10 cellular contexts compared by ENCODE assay signal in the genomic region with DNA sequence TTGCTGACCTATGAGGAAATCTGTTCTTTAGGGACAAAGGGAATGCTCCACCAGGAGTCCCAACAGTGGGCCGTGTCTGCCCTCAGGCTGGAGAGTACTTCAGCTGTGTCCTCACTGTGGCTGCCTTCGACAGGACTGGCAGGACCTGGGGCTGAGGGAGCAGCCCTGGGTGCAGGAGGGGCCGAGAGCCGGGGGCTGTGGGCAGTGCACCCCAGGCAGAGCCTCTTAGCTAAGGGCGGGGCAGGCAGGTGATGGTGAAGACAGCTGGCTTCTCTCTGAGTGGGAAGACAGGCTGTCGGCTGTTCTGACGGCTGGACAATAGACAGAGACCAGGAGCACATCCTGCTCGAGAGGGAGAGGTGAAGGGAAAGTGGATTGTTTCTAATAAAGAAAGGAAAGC.
DNase-seq lines count a peak whose midpoint lies in the region; ATAC-seq and TF ChIP-seq lines count a peak whose summit lies in the region.
"Had no signal": no experiment of that assay in that cellular context is flagged by ENCODE, and none has a peak within 500 bp of the region (broad histone marks: within the 10 kb centered on the region; RNA-seq: fewer than 3 reads in every experiment).

No MANE protein-coding gene starts in this region.

- H3K9me3 Mint-ChIP-seq in CD14-positive monocyte, result no peaks in the 10 kb centered on the region
- H3K9me3 Mint-ChIP-seq in chondrocyte (ENCODE audit: low read depth), result no peaks in the 10 kb centered on the region
- H3K9me3 Mint-ChIP-seq in neural crest cell, result no peaks in the 10 kb centered on the region

- intact Hi-C loops in CD14-positive monocyte (cut with micrococcal nuclease), result loop anchor here in 1 of 2 donors (5.0 kb wide), 1 partner anchor 37 kb away; no protein-coding TSS in a partner anchor

- H3K27ac ChIP-seq in Karpas-422 (ENCODE audit: low read length), result no peak overlapping the region

- H3K36me3 Mint-ChIP-seq in CD14-positive monocyte (peaks cover 64 to 82% of the 10 kb centered on the region in 2 donors), chondrocyte (ENCODE audit: low read depth) (peaks cover 7% of the 10 kb centered on the region), neural crest cell (ENCODE audit: low read depth) (no peaks in the 10 kb centered on the region)

- peak overlapping the region; percentile 26; the same call in 1 of the 2 replicates for H3K4me3 ChIP-seq in Karpas-422 (ENCODE audit: low read length)

- H3K27me3 ChIP-seq in Karpas-422 (ENCODE audit: low read length), result no peaks in the 10 kb centered on the region

- TF ChIP-seq CTCF in CD14-positive monocyte (IDR thresholded peaks at IDR 0.05), result no peak
- no peak for TF ChIP-seq CTCF in chondrocyte (IDR thresholded peaks at IDR 0.05)
- TF ChIP-seq CTCF in neural crest cell (conservative IDR thresholded peaks at IDR 0.05), result no peak

- H3K4me1 ChIP-seq in Karpas-422 (ENCODE audit: low read length), result no peaks in the 10 kb centered on the region

- H3K9me3 ChIP-seq in Karpas-422 (ENCODE audit: low read length), result no peaks in the 10 kb centered on the region

- no peaks in the 10 kb centered on the region for H4K20me1 ChIP-seq in Karpas-422 (ENCODE audit: insufficient read depth, low read depth, low read length)

- DNase-seq in CD14-positive monocyte (ENCODE audit: low spot score) (no peak), Karpas-422 (peak; percentile 75), chondrocyte (ENCODE audit: low spot score) (peak; percentile 78), neural crest cell (ENCODE audit: low read depth, low spot score) (no peak), SIG-M5 treated with dmso at 0.1 percent for 504 hours (lab: John Stamatoyannopoulos, UW; ENCODE audit: unreplicated experiment) (no peak)
- DNase-seq: NCI-H226, occipital lobe had no signal

- H3K9me2 ChIP-seq in Karpas-422 (replicated peaks; ENCODE audit: insufficient read depth, low read length), result no peaks in the 10 kb centered on the region

- H3K4me3 Mint-ChIP-seq in CD14-positive monocyte (no peak overlapping the region), chondrocyte (ENCODE audit: unreplicated experiment) (no peak overlapping the region), neural crest cell (peak overlapping the region; percentile 20)

- ATAC-seq in GM21360 (IDR thresholded peaks at IDR 0.05; ENCODE audit: unreplicated experiment) (no peak), HG02571 (IDR thresholded peaks at IDR 0.05; ENCODE audit: unreplicated experiment) (no peak)
- ATAC-seq: SK-N-SH treated with all-trans-retinoic acid at 6 μM for 48 hours had no signal

- H3K4me1 Mint-ChIP-seq in CD14-positive monocyte (peaks cover 39% of the 10 kb centered on the region), chondrocyte (ENCODE audit: low read depth) (peaks cover 8% of the 10 kb centered on the region), neural crest cell (peaks cover 16% of the 10 kb centered on the region)

- H3K27ac Mint-ChIP-seq in CD14-positive monocyte (peak overlapping the region in 4 of 7 donors; percentile 13 to 81 (median 67)), chondrocyte (ENCODE audit: unreplicated experiment) (no peak overlapping the region), neural crest cell (ENCODE audit: unreplicated experiment) (peak overlapping the region; percentile 91)

- no peaks in the 10 kb centered on the region for H3K27me3 Mint-ChIP-seq in CD14-positive monocyte (ENCODE audit: low read depth in 3 of 3)
- no peaks in the 10 kb centered on the region for H3K27me3 Mint-ChIP-seq in chondrocyte (ENCODE audit: low read depth)
- H3K27me3 Mint-ChIP-seq in neural crest cell (ENCODE audit: low read depth), result no peaks in the 10 kb centered on the region

- no peak overlapping the region for H3K4me2 ChIP-seq in Karpas-422 (ENCODE audit: low read depth, low read length, poor library complexity, severe bottlenecking)

- H3K79me2 ChIP-seq in Karpas-422 (ENCODE audit: low read length), result peaks cover 4% of the 10 kb centered on the region; the same call in 1 of the 2 replicates

- peak overlapping the region; percentile 66 for H3K9ac ChIP-seq in Karpas-422 (ENCODE audit: low read length)

- no peak overlapping the region for H2AFZ ChIP-seq in Karpas-422 (ENCODE audit: low read length)

- peaks cover 48% of the 10 kb centered on the region for H3K36me3 ChIP-seq in Karpas-422 (ENCODE audit: insufficient read depth, low read length)

Comparison
In these comparisons a context has a peak if more than half of its experiments do, and no peak if none do; other contexts are left out.
1. DNase-seq: peak in Karpas-422 (single experiment) and chondrocyte (single experiment); none in CD14-positive monocyte (single experiment), neural crest cell (single experiment) and SIG-M5 treated with dmso at 0.1 percent for 504 hours (single experiment).